19 cellular contexts compared by ENCODE assay signal in the genomic region with DNA sequence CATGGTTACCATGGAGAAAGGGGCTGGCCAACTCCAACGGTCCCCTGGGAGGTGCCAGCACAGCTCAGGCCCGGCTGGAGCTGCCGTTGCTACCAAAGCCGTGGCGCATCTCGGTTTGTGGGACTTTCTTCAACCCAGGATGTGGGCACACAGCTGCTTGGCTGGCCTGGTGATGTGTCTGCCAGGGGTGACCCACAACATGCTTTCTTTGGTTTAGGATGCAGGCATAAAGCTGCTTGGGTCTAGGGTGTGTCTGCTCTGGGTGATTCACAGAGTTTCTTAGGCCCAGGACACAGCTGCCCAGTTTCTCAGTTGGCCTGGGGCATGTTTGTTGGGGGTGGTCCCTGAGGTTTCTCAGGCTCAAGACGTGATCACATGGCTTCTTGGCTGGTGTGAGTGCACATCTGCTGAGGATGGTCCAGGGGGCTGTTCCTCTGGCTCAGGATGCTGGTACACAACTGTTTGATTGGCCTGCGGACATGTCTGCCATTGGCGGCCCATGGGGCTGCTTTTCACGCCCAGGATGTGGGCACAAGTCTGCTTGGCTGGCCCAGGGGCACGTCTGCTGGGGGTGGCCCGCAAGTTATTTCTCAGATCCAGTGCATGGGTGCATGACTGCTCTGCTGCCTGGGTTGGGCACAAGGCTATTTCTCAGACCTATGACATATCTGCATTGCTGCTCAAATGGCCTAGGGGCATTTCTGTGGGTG. TPM values are rescaled to one million over a fixed set of nuclear protein-coding genes. Genes with fewer than 3 reads are reported as not detected.
A peak's percentile ranks its signal among the peaks of the same experiment; 100 is the strongest.
DNase-seq lines count a peak whose midpoint lies in the region; ATAC-seq and TF ChIP-seq lines count a peak whose summit lies in the region.
"Had no signal": no experiment of that assay in that cellular context is flagged by ENCODE, and none has a peak within 500 bp of the region (broad histone marks: within the 10 kb centered on the region; RNA-seq: fewer than 3 reads in every experiment).

No MANE protein-coding gene starts in this region.

- H2AFZ ChIP-seq in mammary epithelial cell (ENCODE audit: low read depth, low read length) = no peak overlapping the region

- DNase-seq in EH (ENCODE audit: low read depth) (peak; percentile 76), mammary epithelial cell (peak; percentile 64), psoas muscle (no peak), HK-2 (ENCODE audit: unreplicated experiment) (no peak)
- DNase-seq in stimulated activated CD4-positive, alpha-beta T cell treated with anti-CD3 and anti-CD28 coated beads, Interleukin-4, amount 100 ng/mL, for 1 hour = no peak
- DNase-seq: activated CD4-positive, alpha-beta T cell treated with anti-CD3 and anti-CD28 coated beads, Interleukin-2, amount 10 ng/mL, durations not matched to agents 24 days and 14 days; C1 segment of cervical spinal cord; HCEC 1CT; naive thymus-derived CD8-positive, alpha-beta T cell; NCI-H1417 treated with DMSO at 0.1 percent for 48 hours; NCI-H345; SHP77; stimulated activated CD4-positive, alpha-beta T cell treated with anti-CD3 and anti-CD28 coated beads, Interleukin-15, amount 100 ng/mL, for 24 hours had no signal

- H3K36me3 ChIP-seq in KOPT-K1 (ENCODE audit: insufficient read depth, low read length) (no peaks in the 10 kb centered on the region), mammary epithelial cell (ENCODE audit: insufficient read depth, low read length) (no peaks in the 10 kb centered on the region), psoas muscle (ENCODE audit: insufficient read depth in 1 of 2, low read depth in 1 of 2) (no peaks in the 10 kb centered on the region)
- H3K36me3 ChIP-seq: prostate gland, thoracic aorta had no signal

- H3K9ac ChIP-seq in mammary epithelial cell (ENCODE audit: insufficient read depth, low read length) = no peak overlapping the region

- H3K4me1 ChIP-seq in mammary epithelial cell (ENCODE audit: insufficient read depth, low read length) = peaks cover 12% of the 10 kb centered on the region
- H3K4me1 ChIP-seq in psoas muscle = no peaks in the 10 kb centered on the region
- H3K4me1 ChIP-seq: prostate gland had no signal

- BruUV-seq in mammary epithelial cell (replicated peaks; lab: Mats Ljungman, UMichigan) = no TSS peak

- no peaks in the 10 kb centered on the region for H4K20me1 ChIP-seq in mammary epithelial cell (ENCODE audit: insufficient read depth, low read length)

- peak overlapping the region; percentile 97 for H3K27ac ChIP-seq in KOPT-K1 (ENCODE audit: low read depth, low read length, poor library complexity, severe bottlenecking)
- H3K27ac ChIP-seq in mammary epithelial cell (ENCODE audit: insufficient read depth, low read depth, low read length) = no peak overlapping the region
- no peak overlapping the region for H3K27ac ChIP-seq in psoas muscle
- H3K27ac ChIP-seq: prostate gland, thoracic aorta had no signal

- intact Hi-C loops in mammary epithelial cell (cut with micrococcal nuclease) (no loop called here), psoas muscle (cut with DNase I) (no loop called here)

- dilution Hi-C loops in mammary epithelial cell (cut with HindIII; ENCODE audit: low sequenced_read_pairs) = no loop called here

- no peak for TF ChIP-seq CTCF in mammary epithelial cell (conservative IDR thresholded peaks at IDR 0.05 in 1 of 2, IDR thresholded peaks at IDR 0.05 in 1 of 2; ENCODE audit: extremely low read depth in 1 of 2, insufficient read depth in 1 of 2, low read depth in 1 of 2, low read length in 2 of 2)
- TF ChIP-seq CTCF in psoas muscle (IDR thresholded peaks at IDR 0.05) = no peak

- ATAC-seq in psoas muscle = peak; percentile 41 to 50 (median 46)
- no peak for ATAC-seq in HG03460 (IDR thresholded peaks at IDR 0.05; ENCODE audit: unreplicated experiment)
- no peak for ATAC-seq in GM19467 (IDR thresholded peaks at IDR 0.05; ENCODE audit: unreplicated experiment)
- ATAC-seq: GM12878; naive thymus-derived CD8-positive, alpha-beta T cell had no signal

- no peaks in the 10 kb centered on the region for H3K79me2 ChIP-seq in mammary epithelial cell (ENCODE audit: insufficient read depth, low read length)

- H3K27me3 ChIP-seq in mammary epithelial cell (ENCODE audit: insufficient read depth, low read length) (no peaks in the 10 kb centered on the region), psoas muscle (ENCODE audit: insufficient read depth in 3 of 3, low read length in 2 of 3) (no peaks in the 10 kb centered on the region)

- H3K4me2 ChIP-seq in mammary epithelial cell (ENCODE audit: insufficient read depth, low read depth, low read length) = no peak overlapping the region

- WGBS in mammary epithelial cell (ENCODE audit: low coverage, missing lambda C conversion rate) = 77% methylated on average over 12 of the region's 12 CpGs
- WGBS in psoas muscle, 3 donors = 42 to 56% (median 43%) methylated on average over 12 of the region's 12 CpGs

- in situ Hi-C loops in mammary epithelial cell (cut with MboI; ENCODE audit: low sequenced_read_pairs in 2 of 2) = no loop called here

- H3K4me3 ChIP-seq in mammary epithelial cell (replicated peaks in 1 of 3; ENCODE audit: insufficient read depth in 1 of 3, low read depth in 2 of 3, low read length in 3 of 3) (no peak overlapping the region), psoas muscle (no peak overlapping the region)
- H3K4me3 ChIP-seq: GM12878, prostate gland, thoracic aorta had no signal

- CTCF ChIA-PET in mammary epithelial cell (lab: Charles Lee; ENCODE audit: low non-redundant PET) = no interaction called here

- H3K9me3 ChIP-seq in KOPT-K1 (ENCODE audit: insufficient read depth, low read length, poor library complexity, severe bottlenecking) (peaks cover 33% of the 10 kb centered on the region), mammary epithelial cell (replicated peaks; ENCODE audit: insufficient read depth, low read length) (no peaks in the 10 kb centered on the region), psoas muscle (no peaks in the 10 kb centered on the region)
- H3K9me3 ChIP-seq: prostate gland, thoracic aorta had no signal

RNA-seq across cellular contexts. Expression of gene GTF2A1, which starts 26.0 kb away (rescaled TPM):
- total RNA-seq in mammary epithelial cell = 10 to 100 TPM; 26.3 to 30.9 TPM
- polyA plus RNA-seq in mammary epithelial cell = 16.2 TPM
- 40.6 TPM for polyA minus RNA-seq in mammary epithelial cell
- total RNA-seq in psoas muscle = 10 to 100 TPM; 25.5 to 45.1 (median 33.0) TPM
- 10 to 100 TPM in 1 of 3 donors, 1 to 10 TPM in 2; 8.1 to 25.3 (median 8.8) TPM for polyA plus RNA-seq in psoas muscle

Comparison
In these comparisons a context has a peak if more than half of its experiments do, and no peak if none do; other contexts are left out.
1. DNase-seq: peak in EH (single experiment) and mammary epithelial cell (single experiment); none in psoas muscle (0 of 2), stimulated activated CD4-positive, alpha-beta T cell treated with anti-CD3 and anti-CD28 coated beads, Interleukin-4, amount 100 ng/mL, for 1 hour (single experiment) and HK-2 (single experiment).
2. ATAC-seq: peak in psoas muscle (4 of 4); none in HG03460 (single experiment) and GM19467 (single experiment).